1 cellular context compared by ENCODE assay signal in the genomic region with DNA sequence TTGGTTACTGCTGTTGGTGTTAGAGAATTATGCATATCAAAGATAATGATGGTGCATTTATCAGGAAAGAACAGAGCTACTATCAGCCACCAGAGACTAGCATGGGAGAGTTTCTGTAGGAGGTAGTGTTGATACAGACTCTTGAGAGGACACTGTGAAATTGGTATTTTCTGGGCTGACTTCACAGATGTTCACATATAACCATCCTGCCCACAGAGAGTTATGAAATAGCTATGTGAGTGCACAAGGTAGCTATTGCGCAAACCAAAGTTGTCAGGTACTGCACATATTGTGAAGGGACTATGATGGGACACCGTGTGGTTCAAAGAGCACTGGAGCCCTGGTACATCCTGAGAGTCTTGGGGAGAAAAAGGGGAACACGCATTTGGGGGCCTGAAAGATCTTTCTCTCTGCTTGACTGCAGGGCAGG.
TF ChIP-seq lines count a peak whose summit lies in the region.

No MANE protein-coding gene starts in this region.

TF ChIP-seq in HepG2, 621 proteins besides CTCF, POLR2A, EP300 and RAD21 (continued from another document and continues in another):
- TF ChIP-seq, protein P1, sequence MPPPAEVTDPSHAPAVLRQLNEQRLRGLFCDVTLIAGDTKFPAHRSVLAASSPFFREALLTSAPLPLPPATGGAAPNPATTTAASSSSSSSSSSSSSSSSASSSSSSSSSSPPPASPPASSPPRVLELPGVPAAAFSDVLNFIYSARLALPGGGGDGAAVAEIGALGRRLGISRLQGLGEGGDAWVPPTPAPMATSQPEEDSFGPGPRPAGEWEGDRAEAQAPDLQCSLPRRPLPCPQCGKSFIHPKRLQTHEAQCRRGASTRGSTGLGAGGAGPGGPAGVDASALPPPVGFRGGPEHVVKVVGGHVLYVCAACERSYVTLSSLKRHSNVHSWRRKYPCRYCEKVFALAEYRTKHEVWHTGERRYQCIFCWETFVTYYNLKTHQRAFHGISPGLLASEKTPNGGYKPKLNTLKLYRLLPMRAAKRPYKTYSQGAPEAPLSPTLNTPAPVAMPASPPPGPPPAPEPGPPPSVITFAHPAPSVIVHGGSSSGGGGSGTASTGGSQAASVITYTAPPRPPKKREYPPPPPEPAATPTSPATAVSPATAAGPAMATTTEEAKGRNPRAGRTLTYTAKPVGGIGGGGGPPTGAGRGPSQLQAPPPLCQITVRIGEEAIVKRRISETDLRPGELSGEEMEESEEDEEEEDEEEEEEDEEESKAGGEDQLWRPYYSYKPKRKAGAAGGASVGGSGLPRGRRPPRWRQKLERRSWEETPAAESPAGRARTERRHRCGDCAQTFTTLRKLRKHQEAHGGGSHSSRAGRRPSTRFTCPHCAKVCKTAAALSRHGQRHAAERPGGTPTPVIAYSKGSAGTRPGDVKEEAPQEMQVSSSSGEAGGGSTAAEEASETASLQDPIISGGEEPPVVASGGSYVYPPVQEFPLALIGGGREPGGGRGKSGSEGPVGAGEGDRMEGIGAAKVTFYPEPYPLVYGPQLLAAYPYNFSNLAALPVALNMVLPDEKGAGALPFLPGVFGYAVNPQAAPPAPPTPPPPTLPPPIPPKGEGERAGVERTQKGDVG (CRISPR knock-in tag; IDR thresholded peaks at IDR 0.05; ENCODE audit: borderline replicate concordance) = no peak
- TF ChIP-seq ZMAT3 (CRISPR knock-in tag; conservative IDR thresholded peaks at IDR 0.05) (no peak), ZNF124 (CRISPR knock-in tag; IDR thresholded peaks at IDR 0.05) (0 out of 2 replicates have a peak, but pooled peaks have one; percentile 33), ZNF207 (IDR thresholded peaks at IDR 0.05; ENCODE audit: borderline replicate concordance) (no peak), TOE1 (CRISPR knock-in tag; IDR thresholded peaks at IDR 0.05) (no peak), HDAC2 (CRISPR knock-in tag; IDR thresholded peaks at IDR 0.05) (peak; percentile 81), FOXK2 (IDR thresholded peaks at IDR 0.05) (no peak), ZNF350 (CRISPR knock-in tag; IDR thresholded peaks at IDR 0.05; ENCODE audit: borderline replicate concordance, low read depth) (no peak), KDM2A (CRISPR knock-in tag; IDR thresholded peaks at IDR 0.05; ENCODE audit: borderline replicate concordance, low read depth) (no peak), ZNF317 (CRISPR knock-in tag; IDR thresholded peaks at IDR 0.05) (0 out of 2 replicates have a peak, but pooled peaks have one; percentile 67), SIX4 (CRISPR knock-in tag; IDR thresholded peaks at IDR 0.05) (no peak), ZNF572 (CRISPR knock-in tag; IDR thresholded peaks at IDR 0.05) (no peak), ZNF773 (CRISPR knock-in tag; IDR thresholded peaks at IDR 0.05; ENCODE audit: borderline replicate concordance) (no peak), ZNF792 (CRISPR knock-in tag; IDR thresholded peaks at IDR 0.05) (no peak), DPF2 (CRISPR knock-in tag; IDR thresholded peaks at IDR 0.05; ENCODE audit: borderline replicate concordance, low read depth) (peak; percentile 72), TBP (CRISPR knock-in tag; IDR thresholded peaks at IDR 0.05) (no peak), MBNL3 (CRISPR knock-in tag; conservative IDR thresholded peaks at IDR 0.05) (no peak), ATM (IDR thresholded peaks at IDR 0.05; ENCODE audit: borderline replicate concordance) (no peak)
- TF ChIP-seq, protein P2, sequence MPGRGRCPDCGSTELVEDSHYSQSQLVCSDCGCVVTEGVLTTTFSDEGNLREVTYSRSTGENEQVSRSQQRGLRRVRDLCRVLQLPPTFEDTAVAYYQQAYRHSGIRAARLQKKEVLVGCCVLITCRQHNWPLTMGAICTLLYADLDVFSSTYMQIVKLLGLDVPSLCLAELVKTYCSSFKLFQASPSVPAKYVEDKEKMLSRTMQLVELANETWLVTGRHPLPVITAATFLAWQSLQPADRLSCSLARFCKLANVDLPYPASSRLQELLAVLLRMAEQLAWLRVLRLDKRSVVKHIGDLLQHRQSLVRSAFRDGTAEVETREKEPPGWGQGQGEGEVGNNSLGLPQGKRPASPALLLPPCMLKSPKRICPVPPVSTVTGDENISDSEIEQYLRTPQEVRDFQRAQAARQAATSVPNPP (CRISPR knock-in tag; IDR thresholded peaks at IDR 0.05) = no peak
- TF ChIP-seq, protein P3, sequence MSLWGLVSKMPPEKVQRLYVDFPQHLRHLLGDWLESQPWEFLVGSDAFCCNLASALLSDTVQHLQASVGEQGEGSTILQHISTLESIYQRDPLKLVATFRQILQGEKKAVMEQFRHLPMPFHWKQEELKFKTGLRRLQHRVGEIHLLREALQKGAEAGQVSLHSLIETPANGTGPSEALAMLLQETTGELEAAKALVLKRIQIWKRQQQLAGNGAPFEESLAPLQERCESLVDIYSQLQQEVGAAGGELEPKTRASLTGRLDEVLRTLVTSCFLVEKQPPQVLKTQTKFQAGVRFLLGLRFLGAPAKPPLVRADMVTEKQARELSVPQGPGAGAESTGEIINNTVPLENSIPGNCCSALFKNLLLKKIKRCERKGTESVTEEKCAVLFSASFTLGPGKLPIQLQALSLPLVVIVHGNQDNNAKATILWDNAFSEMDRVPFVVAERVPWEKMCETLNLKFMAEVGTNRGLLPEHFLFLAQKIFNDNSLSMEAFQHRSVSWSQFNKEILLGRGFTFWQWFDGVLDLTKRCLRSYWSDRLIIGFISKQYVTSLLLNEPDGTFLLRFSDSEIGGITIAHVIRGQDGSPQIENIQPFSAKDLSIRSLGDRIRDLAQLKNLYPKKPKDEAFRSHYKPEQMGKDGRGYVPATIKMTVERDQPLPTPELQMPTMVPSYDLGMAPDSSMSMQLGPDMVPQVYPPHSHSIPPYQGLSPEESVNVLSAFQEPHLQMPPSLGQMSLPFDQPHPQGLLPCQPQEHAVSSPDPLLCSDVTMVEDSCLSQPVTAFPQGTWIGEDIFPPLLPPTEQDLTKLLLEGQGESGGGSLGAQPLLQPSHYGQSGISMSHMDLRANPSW (CRISPR knock-in tag; IDR thresholded peaks at IDR 0.05; ENCODE audit: borderline replicate concordance) = no peak
- TF ChIP-seq, protein P4, sequence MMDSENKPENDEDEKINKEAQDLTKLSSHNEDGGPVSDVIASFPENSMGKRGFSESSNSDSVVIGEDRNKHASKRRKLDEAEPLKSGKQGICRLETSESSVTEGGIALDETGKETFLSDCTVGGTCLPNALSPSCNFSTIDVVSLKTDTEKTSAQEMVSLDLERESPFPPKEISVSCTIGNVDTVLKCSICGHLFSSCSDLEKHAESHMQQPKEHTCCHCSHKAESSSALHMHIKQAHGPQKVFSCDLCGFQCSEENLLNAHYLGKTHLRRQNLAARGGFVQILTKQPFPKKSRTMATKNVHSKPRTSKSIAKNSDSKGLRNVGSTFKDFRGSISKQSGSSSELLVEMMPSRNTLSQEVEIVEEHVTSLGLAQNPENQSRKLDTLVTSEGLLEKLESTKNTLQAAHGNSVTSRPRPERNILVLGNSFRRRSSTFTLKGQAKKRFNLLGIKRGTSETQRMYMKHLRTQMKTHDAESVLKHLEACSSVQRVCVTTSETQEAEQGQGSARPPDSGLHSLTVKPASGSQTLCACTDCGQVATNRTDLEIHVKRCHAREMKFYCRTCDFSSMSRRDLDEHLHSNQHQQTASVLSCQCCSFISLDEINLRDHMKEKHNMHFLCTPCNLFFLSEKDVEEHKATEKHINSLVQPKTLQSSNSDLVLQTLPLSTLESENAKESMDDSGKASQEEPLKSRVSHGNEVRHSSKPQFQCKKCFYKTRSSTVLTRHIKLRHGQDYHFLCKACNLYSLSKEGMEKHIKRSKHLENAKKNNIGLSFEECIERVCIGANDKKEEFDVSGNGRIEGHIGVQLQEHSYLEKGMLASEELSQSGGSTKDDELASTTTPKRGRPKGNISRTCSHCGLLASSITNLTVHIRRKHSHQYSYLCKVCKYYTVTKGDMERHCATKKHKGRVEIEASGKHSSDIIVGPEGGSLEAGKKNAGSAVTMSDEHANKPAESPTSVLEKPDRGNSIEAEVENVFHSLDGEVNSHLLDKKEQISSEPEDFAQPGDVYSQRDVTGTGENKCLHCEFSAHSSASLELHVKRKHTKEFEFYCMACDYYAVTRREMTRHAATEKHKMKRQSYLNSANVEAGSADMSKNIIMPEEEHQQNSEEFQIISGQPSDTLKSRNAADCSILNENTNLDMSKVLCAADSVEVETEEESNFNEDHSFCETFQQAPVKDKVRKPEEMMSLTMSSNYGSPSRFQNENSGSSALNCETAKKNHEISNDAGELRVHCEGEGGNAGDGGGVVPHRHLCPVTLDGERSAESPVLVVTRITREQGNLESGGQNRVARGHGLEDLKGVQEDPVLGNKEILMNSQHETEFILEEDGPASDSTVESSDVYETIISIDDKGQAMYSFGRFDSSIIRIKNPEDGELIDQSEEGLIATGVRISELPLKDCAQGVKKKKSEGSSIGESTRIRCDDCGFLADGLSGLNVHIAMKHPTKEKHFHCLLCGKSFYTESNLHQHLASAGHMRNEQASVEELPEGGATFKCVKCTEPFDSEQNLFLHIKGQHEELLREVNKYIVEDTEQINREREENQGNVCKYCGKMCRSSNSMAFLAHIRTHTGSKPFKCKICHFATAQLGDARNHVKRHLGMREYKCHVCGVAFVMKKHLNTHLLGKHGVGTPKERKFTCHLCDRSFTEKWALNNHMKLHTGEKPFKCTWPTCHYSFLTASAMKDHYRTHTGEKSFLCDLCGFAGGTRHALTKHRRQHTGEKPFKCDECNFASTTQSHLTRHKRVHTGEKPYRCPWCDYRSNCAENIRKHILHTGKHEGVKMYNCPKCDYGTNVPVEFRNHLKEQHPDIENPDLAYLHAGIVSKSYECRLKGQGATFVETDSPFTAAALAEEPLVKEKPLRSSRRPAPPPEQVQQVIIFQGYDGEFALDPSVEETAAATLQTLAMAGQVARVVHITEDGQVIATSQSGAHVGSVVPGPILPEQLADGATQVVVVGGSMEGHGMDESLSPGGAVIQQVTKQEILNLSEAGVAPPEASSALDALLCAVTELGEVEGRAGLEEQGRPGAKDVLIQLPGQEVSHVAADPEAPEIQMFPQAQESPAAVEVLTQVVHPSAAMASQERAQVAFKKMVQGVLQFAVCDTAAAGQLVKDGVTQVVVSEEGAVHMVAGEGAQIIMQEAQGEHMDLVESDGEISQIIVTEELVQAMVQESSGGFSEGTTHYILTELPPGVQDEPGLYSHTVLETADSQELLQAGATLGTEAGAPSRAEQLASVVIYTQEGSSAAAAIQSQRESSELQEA (CRISPR knock-in tag; IDR thresholded peaks at IDR 0.05; ENCODE audit: not compliant biosample characterization) = no peak
- TF ChIP-seq, protein P5, sequence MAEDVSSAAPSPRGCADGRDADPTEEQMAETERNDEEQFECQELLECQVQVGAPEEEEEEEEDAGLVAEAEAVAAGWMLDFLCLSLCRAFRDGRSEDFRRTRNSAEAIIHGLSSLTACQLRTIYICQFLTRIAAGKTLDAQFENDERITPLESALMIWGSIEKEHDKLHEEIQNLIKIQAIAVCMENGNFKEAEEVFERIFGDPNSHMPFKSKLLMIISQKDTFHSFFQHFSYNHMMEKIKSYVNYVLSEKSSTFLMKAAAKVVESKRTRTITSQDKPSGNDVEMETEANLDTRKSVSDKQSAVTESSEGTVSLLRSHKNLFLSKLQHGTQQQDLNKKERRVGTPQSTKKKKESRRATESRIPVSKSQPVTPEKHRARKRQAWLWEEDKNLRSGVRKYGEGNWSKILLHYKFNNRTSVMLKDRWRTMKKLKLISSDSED (CRISPR knock-in tag; IDR thresholded peaks at IDR 0.05) = no peak
- TF ChIP-seq, protein P6, sequence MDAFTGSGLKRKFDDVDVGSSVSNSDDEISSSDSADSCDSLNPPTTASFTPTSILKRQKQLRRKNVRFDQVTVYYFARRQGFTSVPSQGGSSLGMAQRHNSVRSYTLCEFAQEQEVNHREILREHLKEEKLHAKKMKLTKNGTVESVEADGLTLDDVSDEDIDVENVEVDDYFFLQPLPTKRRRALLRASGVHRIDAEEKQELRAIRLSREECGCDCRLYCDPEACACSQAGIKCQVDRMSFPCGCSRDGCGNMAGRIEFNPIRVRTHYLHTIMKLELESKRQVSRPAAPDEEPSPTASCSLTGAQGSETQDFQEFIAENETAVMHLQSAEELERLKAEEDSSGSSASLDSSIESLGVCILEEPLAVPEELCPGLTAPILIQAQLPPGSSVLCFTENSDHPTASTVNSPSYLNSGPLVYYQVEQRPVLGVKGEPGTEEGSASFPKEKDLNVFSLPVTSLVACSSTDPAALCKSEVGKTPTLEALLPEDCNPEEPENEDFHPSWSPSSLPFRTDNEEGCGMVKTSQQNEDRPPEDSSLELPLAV (CRISPR knock-in tag; conservative IDR thresholded peaks at IDR 0.05; ENCODE audit: low read depth) = no peak
- TF ChIP-seq, protein P7, sequence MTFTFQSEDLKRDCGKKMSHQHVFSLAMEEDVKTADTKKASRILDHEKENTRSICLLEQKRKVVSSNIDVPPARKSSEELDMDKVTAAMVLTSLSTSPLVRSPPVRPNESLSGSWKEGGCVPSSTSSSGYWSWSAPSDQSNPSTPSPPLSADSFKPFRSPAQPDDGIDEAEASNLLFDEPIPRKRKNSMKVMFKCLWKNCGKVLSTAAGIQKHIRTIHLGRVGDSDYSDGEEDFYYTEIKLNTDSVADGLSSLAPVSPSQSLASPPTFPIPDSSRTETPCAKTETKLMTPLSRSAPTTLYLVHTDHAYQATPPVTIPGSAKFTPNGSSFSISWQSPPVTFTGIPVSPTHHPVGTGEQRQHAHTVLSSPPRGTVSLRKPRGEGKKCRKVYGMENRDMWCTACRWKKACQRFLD (CRISPR knock-in tag; IDR thresholded peaks at IDR 0.05; ENCODE audit: borderline replicate concordance) = no peak
- TF ChIP-seq, protein P8, sequence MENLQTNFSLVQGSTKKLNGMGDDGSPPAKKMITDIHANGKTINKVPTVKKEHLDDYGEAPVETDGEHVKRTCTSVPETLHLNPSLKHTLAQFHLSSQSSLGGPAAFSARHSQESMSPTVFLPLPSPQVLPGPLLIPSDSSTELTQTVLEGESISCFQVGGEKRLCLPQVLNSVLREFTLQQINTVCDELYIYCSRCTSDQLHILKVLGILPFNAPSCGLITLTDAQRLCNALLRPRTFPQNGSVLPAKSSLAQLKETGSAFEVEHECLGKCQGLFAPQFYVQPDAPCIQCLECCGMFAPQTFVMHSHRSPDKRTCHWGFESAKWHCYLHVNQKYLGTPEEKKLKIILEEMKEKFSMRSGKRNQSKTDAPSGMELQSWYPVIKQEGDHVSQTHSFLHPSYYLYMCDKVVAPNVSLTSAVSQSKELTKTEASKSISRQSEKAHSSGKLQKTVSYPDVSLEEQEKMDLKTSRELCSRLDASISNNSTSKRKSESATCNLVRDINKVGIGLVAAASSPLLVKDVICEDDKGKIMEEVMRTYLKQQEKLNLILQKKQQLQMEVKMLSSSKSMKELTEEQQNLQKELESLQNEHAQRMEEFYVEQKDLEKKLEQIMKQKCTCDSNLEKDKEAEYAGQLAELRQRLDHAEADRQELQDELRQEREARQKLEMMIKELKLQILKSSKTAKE (CRISPR knock-in tag; IDR thresholded peaks at IDR 0.05; ENCODE audit: borderline replicate concordance) = 0 out of 2 replicates have a peak, but pooled peaks have one; percentile 25
- TF ChIP-seq, protein P9, sequence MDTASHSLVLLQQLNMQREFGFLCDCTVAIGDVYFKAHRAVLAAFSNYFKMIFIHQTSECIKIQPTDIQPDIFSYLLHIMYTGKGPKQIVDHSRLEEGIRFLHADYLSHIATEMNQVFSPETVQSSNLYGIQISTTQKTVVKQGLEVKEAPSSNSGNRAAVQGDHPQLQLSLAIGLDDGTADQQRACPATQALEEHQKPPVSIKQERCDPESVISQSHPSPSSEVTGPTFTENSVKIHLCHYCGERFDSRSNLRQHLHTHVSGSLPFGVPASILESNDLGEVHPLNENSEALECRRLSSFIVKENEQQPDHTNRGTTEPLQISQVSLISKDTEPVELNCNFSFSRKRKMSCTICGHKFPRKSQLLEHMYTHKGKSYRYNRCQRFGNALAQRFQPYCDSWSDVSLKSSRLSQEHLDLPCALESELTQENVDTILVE (CRISPR knock-in tag; IDR thresholded peaks at IDR 0.05) = no peak
- TF ChIP-seq, protein P10, sequence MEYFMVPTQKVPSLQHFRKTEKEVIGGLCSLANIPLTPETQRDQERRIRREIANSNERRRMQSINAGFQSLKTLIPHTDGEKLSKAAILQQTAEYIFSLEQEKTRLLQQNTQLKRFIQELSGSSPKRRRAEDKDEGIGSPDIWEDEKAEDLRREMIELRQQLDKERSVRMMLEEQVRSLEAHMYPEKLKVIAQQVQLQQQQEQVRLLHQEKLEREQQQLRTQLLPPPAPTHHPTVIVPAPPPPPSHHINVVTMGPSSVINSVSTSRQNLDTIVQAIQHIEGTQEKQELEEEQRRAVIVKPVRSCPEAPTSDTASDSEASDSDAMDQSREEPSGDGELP (IDR thresholded peaks at IDR 0.05; ENCODE audit: borderline replicate concordance, low read depth) = peak; percentile 21; the same call in 1 of the 2 replicates
